ENCODE assay signal across 1 cellular context in genomic region chr17:43645450-43645764, GRCh38.
TF ChIP-seq lines count a peak whose summit lies in the region.

No MANE protein-coding gene starts in this region.

TF ChIP-seq in H1, 55 proteins besides CTCF, POLR2A, EP300 and RAD21:
- no peak for TF ChIP-seq CHD7 (IDR thresholded peaks at IDR 0.05; ENCODE audit: insufficient replicate concordance, low read length)
- TF ChIP-seq ZNF274 (IDR thresholded peaks at IDR 0.05; ENCODE audit: borderline replicate concordance, extremely low read depth, low read length): no peak
- no peak for TF ChIP-seq TBP (IDR thresholded peaks at IDR 0.05; ENCODE audit: low read depth, low read length)
- TF ChIP-seq BACH1 (IDR thresholded peaks at IDR 0.05; ENCODE audit: low read length): no peak
- TF ChIP-seq MAX (IDR thresholded peaks at IDR 0.05): no peak
- no peak for TF ChIP-seq MAFK (IDR thresholded peaks at IDR 0.05; ENCODE audit: low read depth, low read length)
- no peak for TF ChIP-seq SP4 (IDR thresholded peaks at IDR 0.05; ENCODE audit: low read length)
- no peak for TF ChIP-seq EZH2 (IDR thresholded peaks at IDR 0.05; ENCODE audit: low read depth, low read length, severe bottlenecking)
- TF ChIP-seq FOSL1 (IDR thresholded peaks at IDR 0.05; ENCODE audit: insufficient read depth, low read depth, low read length): no peak
- TF ChIP-seq CHD1 (IDR thresholded peaks at IDR 0.05; ENCODE audit: low read depth, low read length): no peak
- TF ChIP-seq SIX5 (IDR thresholded peaks at IDR 0.05; ENCODE audit: low read depth, low read length): no peak
- TF ChIP-seq POLR2AphosphoS5 (IDR thresholded peaks at IDR 0.05; ENCODE audit: low read depth, low read length): no peak
- no peak for TF ChIP-seq CBX8 (IDR thresholded peaks at IDR 0.05; ENCODE audit: borderline replicate concordance, low read depth, low read length)
- no peak for TF ChIP-seq NRF1 (IDR thresholded peaks at IDR 0.05; ENCODE audit: low read depth, low read length)
- no peak for TF ChIP-seq EGR1 (IDR thresholded peaks at IDR 0.05; ENCODE audit: borderline replicate concordance, low read depth, low read length)
- TF ChIP-seq BRCA1 (IDR thresholded peaks at IDR 0.05; ENCODE audit: low read depth, low read length): no peak
